13 cellular contexts compared by ENCODE assay signal in genomic region chr6:95266537-95267258, GRCh38.
"Had no signal": no experiment of that assay in that cellular context is flagged by ENCODE, and none has a peak within 500 bp of the region (broad histone marks: within the 10 kb centered on the region; RNA-seq: fewer than 3 reads in every experiment).

No MANE protein-coding gene starts in this region.

- H3K27ac ChIP-seq: cardiac muscle cell, dorsolateral prefrontal cortex, sigmoid colon had no signal

- ATAC-seq: left ventricle myocardium superior; stimulated activated memory B cell treated with anti-CD40 and anti-IgM and Interleukin-4, amounts not matched to agents 10 μg/mL and 1 μg/mL and 100 μg/mL, for 72 hours; T-helper 17 cell had no signal

- DNase-seq: activated CD4-positive, CD25-positive, alpha-beta regulatory T cell treated with anti-CD3 and anti-CD28 coated beads, Interleukin-2, amount 50 U/mL, for 72 hours; activated naive CD4-positive, alpha-beta T cell treated with Interleukin-2 at 50 U/mL for 16 hours; activated T-cell treated with anti-CD3 and anti-CD28 coated beads for 4 hours; anterior cingulate cortex; dorsolateral prefrontal cortex; endodermal cell; hippocampal formation; kidney glomerular epithelial cell; left ventricle myocardium superior; sigmoid colon; T-helper 17 cell had no signal

- H3K4me3 ChIP-seq: cardiac muscle cell, dorsolateral prefrontal cortex, sigmoid colon had no signal
